Comparison of ENCODE assay signal across 8 cellular contexts in the genomic region with DNA sequence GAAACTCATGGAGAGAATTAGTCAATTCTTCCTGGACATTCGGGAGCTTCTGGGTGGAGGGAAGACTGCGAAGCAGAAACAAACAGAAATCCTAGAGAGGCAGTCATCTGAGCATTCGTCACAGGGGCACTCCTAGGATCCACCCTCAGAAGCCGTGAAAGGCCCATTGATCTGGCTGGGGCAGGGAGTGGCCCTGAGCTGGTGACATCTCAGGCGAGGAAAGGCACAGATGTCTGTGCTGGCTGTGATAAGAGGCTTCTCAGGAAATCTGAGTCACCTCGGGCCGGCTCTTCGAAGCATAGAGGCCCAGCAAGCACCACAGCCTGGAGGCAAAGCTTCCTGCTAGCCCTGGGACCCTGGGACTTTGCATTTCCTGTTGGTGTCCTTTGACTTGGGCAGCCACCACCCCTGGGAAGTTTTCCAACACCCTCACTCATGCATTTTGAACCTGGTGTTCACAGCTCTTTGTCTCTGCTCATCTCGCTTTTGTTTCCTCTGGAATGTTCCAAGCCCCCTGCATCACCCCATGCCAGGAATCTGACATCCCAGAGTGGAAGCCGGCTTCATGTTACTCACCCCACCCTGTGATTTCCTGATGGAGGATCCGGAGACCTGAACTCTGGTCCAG. TPM values are rescaled to one million over a fixed set of nuclear protein-coding genes. Genes with fewer than 3 reads are reported as not detected.
DNase-seq lines count a peak whose midpoint lies in the region; ATAC-seq, FAIRE-seq and TF ChIP-seq lines count a peak whose summit lies in the region.

No MANE protein-coding gene starts in this region.

- no peaks in the 10 kb centered on the region for H4K20me1 ChIP-seq in neural progenitor cell (ENCODE audit: low read depth)

- H3K4me1 Mint-ChIP-seq in neural progenitor cell: peaks cover 34% of the 10 kb centered on the region
- H3K4me1 Mint-ChIP-seq in activated CD8-positive, alpha-beta memory T cell treated with anti-CD3 and anti-CD28 coated beads, Interleukin-2, amount 10 ng/mL, durations not matched to agents 7 days and 5 days: no peaks in the 10 kb centered on the region

- no peak overlapping the region for H3K4me3 Mint-ChIP-seq in neural progenitor cell
- H3K4me3 Mint-ChIP-seq in activated CD8-positive, alpha-beta memory T cell treated with anti-CD3 and anti-CD28 coated beads, Interleukin-2, amount 10 ng/mL, durations not matched to agents 7 days and 5 days: no peak overlapping the region

- no peaks in the 10 kb centered on the region for H3K27me3 ChIP-seq in neural progenitor cell

- H3K9me3 Mint-ChIP-seq in neural progenitor cell: peaks cover 3% of the 10 kb centered on the region
- no peaks in the 10 kb centered on the region for H3K9me3 Mint-ChIP-seq in activated CD8-positive, alpha-beta memory T cell treated with anti-CD3 and anti-CD28 coated beads, Interleukin-2, amount 10 ng/mL, durations not matched to agents 7 days and 5 days (ENCODE audit: low read depth)

- peak overlapping the region; percentile 19 for H3K27ac ChIP-seq in neural progenitor cell

- peaks cover 4% of the 10 kb centered on the region for H3K27me3 Mint-ChIP-seq in neural progenitor cell (ENCODE audit: insufficient read depth, low read depth)
- no peaks in the 10 kb centered on the region for H3K27me3 Mint-ChIP-seq in activated CD8-positive, alpha-beta memory T cell treated with anti-CD3 and anti-CD28 coated beads, Interleukin-2, amount 10 ng/mL, durations not matched to agents 7 days and 5 days

- peaks cover 40% of the 10 kb centered on the region for H3K36me3 Mint-ChIP-seq in neural progenitor cell
- peaks cover 3% of the 10 kb centered on the region for H3K36me3 Mint-ChIP-seq in activated CD8-positive, alpha-beta memory T cell treated with anti-CD3 and anti-CD28 coated beads, Interleukin-2, amount 10 ng/mL, durations not matched to agents 7 days and 5 days

- FAIRE-seq in GM12892 (lab: Jason Lieb, UNC): no peak

- TF ChIP-seq CTCF in fibroblast of pulmonary artery (IDR thresholded peaks at IDR 0.05; ENCODE audit: low read length, missing control alignments) (no peak), neural progenitor cell (IDR thresholded peaks at IDR 0.05) (no peak)

- TF ChIP-seq POLR2A in GM12892 (IDR thresholded peaks at IDR 0.05; ENCODE audit: low read depth, low read length): no peak

- CTCF ChIA-PET in activated CD8-positive, alpha-beta memory T cell treated with anti-CD3 and anti-CD28 coated beads, Interleukin-2, amount 10 ng/mL, durations not matched to agents 7 days and 5 days (lab: Charles Lee): interaction anchor here (3.0 kb wide), 1 partner anchor 12 kb away, joined by 11 read pairs; no protein-coding TSS in a partner anchor

- H2AFZ ChIP-seq in neural progenitor cell (replicated peaks): no peak overlapping the region

- no peaks in the 10 kb centered on the region for H3K79me2 ChIP-seq in neural progenitor cell (ENCODE audit: low read depth)

- peaks cover 30% of the 10 kb centered on the region for H3F3A ChIP-seq in neural progenitor cell (ENCODE audit: low read depth)

- H3K9ac ChIP-seq in neural progenitor cell: no peak overlapping the region

- H3K9me3 ChIP-seq in neural progenitor cell (ENCODE audit: low read depth): no peaks in the 10 kb centered on the region

- DNase-seq in GDM1 (lab: John Stamatoyannopoulos, UW) (peak; percentile 75), fibroblast of pulmonary artery (ENCODE audit: low read depth) (peak; percentile 73), neural progenitor cell (ENCODE audit: low spot score) (peak; percentile 59), NCI-H1092 treated with DMSO at 0.1 percent for 48 hours (lab: John Stamatoyannopoulos, UW) (no peak), GM12892 (ENCODE audit: insufficient read length) (no peak), NCI-H510A (lab: John Stamatoyannopoulos, UW) (no peak)
- no peak for DNase-seq in activated CD8-positive, alpha-beta memory T cell treated with anti-CD3 and anti-CD28 coated beads, Interleukin-2, amount 10 ng/mL, durations not matched to agents 7 days and 5 days

- H3K27ac Mint-ChIP-seq in neural progenitor cell: peak overlapping the region; percentile 72
- H3K27ac Mint-ChIP-seq in activated CD8-positive, alpha-beta memory T cell treated with anti-CD3 and anti-CD28 coated beads, Interleukin-2, amount 10 ng/mL, durations not matched to agents 7 days and 5 days: no peak overlapping the region

- peaks cover 13% of the 10 kb centered on the region for H3K4me1 ChIP-seq in neural progenitor cell

- H3K4me3 ChIP-seq in fibroblast of pulmonary artery (replicated peaks; ENCODE audit: low read depth, low read length) (no peak overlapping the region), neural progenitor cell (no peak overlapping the region)

- no peaks in the 10 kb centered on the region for H3K36me3 ChIP-seq in neural progenitor cell

- H3K4me2 ChIP-seq in neural progenitor cell: no peak overlapping the region

- peak; percentile 72 for ATAC-seq in SK-N-SH treated with all-trans-retinoic acid at 6 μM for 48 hours
- ATAC-seq in activated CD8-positive, alpha-beta memory T cell treated with anti-CD3 and anti-CD28 coated beads, Interleukin-2, amount 10 ng/mL, durations not matched to agents 7 days and 5 days: no peak

TF ChIP-seq in SK-N-SH treated with all-trans-retinoic acid at 6 μM for 48 hours, 23 proteins besides CTCF, POLR2A, EP300 and RAD21:
- TF ChIP-seq ZC3H10 (CRISPR knock-in tag; IDR thresholded peaks at IDR 0.05) (no peak), TOX (CRISPR knock-in tag; IDR thresholded peaks at IDR 0.05; ENCODE audit: borderline replicate concordance) (no peak), CSRNP3 (CRISPR knock-in tag; IDR thresholded peaks at IDR 0.05) (no peak), ZNF8 (CRISPR knock-in tag; IDR thresholded peaks at IDR 0.05) (no peak), ZFP30 (CRISPR knock-in tag; IDR thresholded peaks at IDR 0.05) (no peak), CSDC2 (CRISPR knock-in tag; IDR thresholded peaks at IDR 0.05) (no peak), PATZ1 (CRISPR knock-in tag; IDR thresholded peaks at IDR 0.05; ENCODE audit: borderline replicate concordance) (no peak), GLIS3 (CRISPR knock-in tag; IDR thresholded peaks at IDR 0.05) (no peak), ESRRG (CRISPR knock-in tag; IDR thresholded peaks at IDR 0.05) (no peak)
- TF ChIP-seq, protein P1, sequence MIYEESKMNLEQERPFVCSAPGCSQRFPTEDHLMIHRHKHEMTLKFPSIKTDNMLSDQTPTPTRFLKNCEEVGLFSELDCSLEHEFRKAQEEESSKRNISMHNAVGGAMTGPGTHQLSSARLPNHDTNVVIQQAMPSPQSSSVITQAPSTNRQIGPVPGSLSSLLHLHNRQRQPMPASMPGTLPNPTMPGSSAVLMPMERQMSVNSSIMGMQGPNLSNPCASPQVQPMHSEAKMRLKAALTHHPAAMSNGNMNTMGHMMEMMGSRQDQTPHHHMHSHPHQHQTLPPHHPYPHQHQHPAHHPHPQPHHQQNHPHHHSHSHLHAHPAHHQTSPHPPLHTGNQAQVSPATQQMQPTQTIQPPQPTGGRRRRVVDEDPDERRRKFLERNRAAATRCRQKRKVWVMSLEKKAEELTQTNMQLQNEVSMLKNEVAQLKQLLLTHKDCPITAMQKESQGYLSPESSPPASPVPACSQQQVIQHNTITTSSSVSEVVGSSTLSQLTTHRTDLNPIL (CRISPR knock-in tag; IDR thresholded peaks at IDR 0.05; ENCODE audit: low read depth): no peak
- TF ChIP-seq, protein P2, sequence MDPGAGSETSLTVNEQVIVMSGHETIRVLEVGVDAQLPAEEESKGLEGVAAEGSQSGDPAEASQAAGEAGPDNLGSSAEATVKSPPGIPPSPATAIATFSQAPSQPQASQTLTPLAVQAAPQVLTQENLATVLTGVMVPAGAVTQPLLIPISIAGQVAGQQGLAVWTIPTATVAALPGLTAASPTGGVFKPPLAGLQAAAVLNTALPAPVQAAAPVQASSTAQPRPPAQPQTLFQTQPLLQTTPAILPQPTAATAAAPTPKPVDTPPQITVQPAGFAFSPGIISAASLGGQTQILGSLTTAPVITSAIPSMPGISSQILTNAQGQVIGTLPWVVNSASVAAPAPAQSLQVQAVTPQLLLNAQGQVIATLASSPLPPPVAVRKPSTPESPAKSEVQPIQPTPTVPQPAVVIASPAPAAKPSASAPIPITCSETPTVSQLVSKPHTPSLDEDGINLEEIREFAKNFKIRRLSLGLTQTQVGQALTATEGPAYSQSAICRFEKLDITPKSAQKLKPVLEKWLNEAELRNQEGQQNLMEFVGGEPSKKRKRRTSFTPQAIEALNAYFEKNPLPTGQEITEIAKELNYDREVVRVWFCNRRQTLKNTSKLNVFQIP (CRISPR knock-in tag; IDR thresholded peaks at IDR 0.05; ENCODE audit: borderline replicate concordance, low read depth): no peak

RNA-seq across cellular contexts. Expression of gene CDRT4, which starts 23.3 kb away (rescaled TPM):
- 7.7 and 18.2 TPM in 2 replicates for total RNA-seq in neural progenitor cell (ENCODE audit: low replicate concordance)
- total RNA-seq in activated CD8-positive, alpha-beta memory T cell treated with anti-CD3 and anti-CD28 coated beads, Interleukin-2, amount 10 ng/mL, durations not matched to agents 7 days and 5 days: 1 to 10 TPM; 4.9 to 8.4 TPM
- polyA plus RNA-seq in GM12892 (2012; ENCODE audit: missing spikeins): 1.3 TPM

Comparison
In these comparisons a context has a peak if more than half of its experiments do, and no peak if none do; other contexts are left out.
1. DNase-seq: peak in GDM1 (single experiment), fibroblast of pulmonary artery (single experiment) and neural progenitor cell (single experiment); none in NCI-H1092 treated with DMSO at 0.1 percent for 48 hours (single experiment), activated CD8-positive, alpha-beta memory T cell treated with anti-CD3 and anti-CD28 coated beads, Interleukin-2, amount 10 ng/mL, durations not matched to agents 7 days and 5 days (single experiment), GM12892 (single experiment) and NCI-H510A (single experiment).